ENCODE assay signal across 8 cellular contexts in genomic region chrX:37572137-37572587, GRCh38. TPM values are rescaled to one million over a fixed set of nuclear protein-coding genes. Genes with fewer than 3 reads are reported as not detected.
DNase-seq lines count a peak whose midpoint lies in the region; ATAC-seq and TF ChIP-seq lines count a peak whose summit lies in the region.
"Not testable (repeated sequence)": the region's sequence is repeated elsewhere in the genome, so short reads cannot be mapped to it uniquely, and the experiment has no call there.

No MANE protein-coding gene starts in this region.

- H3K79me2 ChIP-seq in OCI-LY3 (ENCODE audit: low read length), result not testable (repeated sequence)

- H3K9me3 ChIP-seq in OCI-LY3 (ENCODE audit: insufficient read depth, low read length); aorta (ENCODE audit: control insufficient read depth, low read length): not testable (repeated sequence)

- H3K9me3 Mint-ChIP-seq in immature natural killer cell, result not testable (repeated sequence)

- peak overlapping the region; percentile 72 for H3K4me2 ChIP-seq in OCI-LY3 (ENCODE audit: low read length)

- not testable (repeated sequence) for H3K27ac ChIP-seq in OCI-LY3 (ENCODE audit: low read length); aorta (ENCODE audit: low read depth in 1 of 2, low read length in 2 of 2)

- not testable (repeated sequence) for H3K36me3 Mint-ChIP-seq in immature natural killer cell

- H3K27me3 ChIP-seq in OCI-LY3 (ENCODE audit: low read depth, low read length); aorta (ENCODE audit: control insufficient read depth in 1 of 2, insufficient read depth in 2 of 2, low read length in 1 of 2): not testable (repeated sequence)

- peaks cover 19 to 27% of the 10 kb centered on the region in 2 donors for H3K4me1 Mint-ChIP-seq in immature natural killer cell

- 1 to 26% methylated on average over 33 to 49 of the region's 56 CpGs for WGBS in aorta, 2 donors

- peak overlapping the region; percentile 31 for H3K4me3 ChIP-seq in Jurkat, Clone E6-1 (ENCODE audit: low read length)
- H3K4me3 ChIP-seq in OCI-LY3 (ENCODE audit: low read length) (peak overlapping the region; percentile 76), aorta (ENCODE audit: low read length in 2 of 2) (peak overlapping the region; percentile 8 to 35)

- H3K27ac Mint-ChIP-seq in immature natural killer cell, result peak overlapping the region; percentile 71 to 91 (median 84)

- peak overlapping the region; percentile 52 for H3K9ac ChIP-seq in OCI-LY3 (ENCODE audit: low read length)

- intact Hi-C loops in posterior cingulate gyrus (cut with DNase I), result not testable (repeated sequence)
- intact Hi-C loops in aorta (cut with DNase I), result loop anchor here in 1 of 2 donors (5.0 kb wide), 1 partner anchor 255 kb away; no protein-coding TSS in a partner anchor

- peak; percentile 63 for ATAC-seq in GM18520 (IDR thresholded peaks at IDR 0.05; ENCODE audit: unreplicated experiment)
- peak; percentile 62 for ATAC-seq in aorta (ENCODE audit: low FRiP score)

- H2AFZ ChIP-seq in OCI-LY3 (ENCODE audit: low read depth, low read length), result peak overlapping the region; percentile 84; the same call in 1 of the 2 replicates

- H3K36me3 ChIP-seq in OCI-LY3 (replicated peaks; ENCODE audit: low read depth, low read length); aorta (ENCODE audit: control insufficient read depth in 1 of 2, insufficient read depth in 2 of 2, low read length in 1 of 2): not testable (repeated sequence)

- H3K27me3 Mint-ChIP-seq in immature natural killer cell (ENCODE audit: low read depth in 3 of 3), result peaks cover 2 to 15% (median 3%) of the 10 kb centered on the region in 3 donors

- peak; percentile 47 for TF ChIP-seq CTCF in OCI-LY3 (IDR thresholded peaks at IDR 0.05; ENCODE audit: low read depth, low read length)

- H3K4me3 Mint-ChIP-seq in immature natural killer cell, result peak overlapping the region; percentile 89 to 99 (median 89)

- H4K20me1 ChIP-seq in OCI-LY3 (ENCODE audit: insufficient read depth, low read length), result not testable (repeated sequence)

- DNase-seq in Jurkat, Clone E6-1 (ENCODE audit: low read depth, low spot score), result not testable (repeated sequence)
- peak; percentile 22 for DNase-seq in activated T-cell treated with anti-CD3 and anti-CD28 coated beads, Interleukin-2, amount 50 U/mL, for 1 hour
- DNase-seq in dermis blood vessel endothelial cell (peak; percentile 17), immature natural killer cell (peak; percentile 20 to 38 (median 26)), posterior cingulate gyrus (peak in 7 of 10 donors; percentile 16 to 84 (median 21)), aorta (peak; percentile 48 to 77)

- H3K4me1 ChIP-seq in OCI-LY3 (ENCODE audit: low read length); aorta (ENCODE audit: control insufficient read depth in 1 of 2, insufficient read depth in 2 of 2, low read length in 2 of 2): not testable (repeated sequence)

RNA-seq across cellular contexts. Expression of gene LANCL3, which starts 0.7 kb away (rescaled TPM):
- 0.34 TPM for polyA plus RNA-seq in Jurkat, Clone E6-1 (2012; ENCODE audit: insufficient read depth, insufficient read length)
- total RNA-seq in dermis blood vessel endothelial cell (0.34 and 0.51 TPM in 2 replicates), aorta (1 to 10 TPM in 1 of 2 donors, under 1 TPM in 1; 0.84 to 2.2 TPM)
- polyA plus RNA-seq in immature natural killer cell (1 to 10 TPM in 2 of 3 donors, under 1 TPM in 1; 0.21 to 1.1 (median 1.0) TPM), aorta (under 1 TPM; 0.03 to 0.38 TPM)

Comparison
In these comparisons a context has a peak if more than half of its experiments do, and no peak if none do; other contexts are left out.
1. H3K4me3 ChIP-seq: peak in every context shown above with its lines; median percentile 76 in OCI-LY3; 31 in Jurkat, Clone E6-1; 22 in aorta.